In the genomic region with DNA sequence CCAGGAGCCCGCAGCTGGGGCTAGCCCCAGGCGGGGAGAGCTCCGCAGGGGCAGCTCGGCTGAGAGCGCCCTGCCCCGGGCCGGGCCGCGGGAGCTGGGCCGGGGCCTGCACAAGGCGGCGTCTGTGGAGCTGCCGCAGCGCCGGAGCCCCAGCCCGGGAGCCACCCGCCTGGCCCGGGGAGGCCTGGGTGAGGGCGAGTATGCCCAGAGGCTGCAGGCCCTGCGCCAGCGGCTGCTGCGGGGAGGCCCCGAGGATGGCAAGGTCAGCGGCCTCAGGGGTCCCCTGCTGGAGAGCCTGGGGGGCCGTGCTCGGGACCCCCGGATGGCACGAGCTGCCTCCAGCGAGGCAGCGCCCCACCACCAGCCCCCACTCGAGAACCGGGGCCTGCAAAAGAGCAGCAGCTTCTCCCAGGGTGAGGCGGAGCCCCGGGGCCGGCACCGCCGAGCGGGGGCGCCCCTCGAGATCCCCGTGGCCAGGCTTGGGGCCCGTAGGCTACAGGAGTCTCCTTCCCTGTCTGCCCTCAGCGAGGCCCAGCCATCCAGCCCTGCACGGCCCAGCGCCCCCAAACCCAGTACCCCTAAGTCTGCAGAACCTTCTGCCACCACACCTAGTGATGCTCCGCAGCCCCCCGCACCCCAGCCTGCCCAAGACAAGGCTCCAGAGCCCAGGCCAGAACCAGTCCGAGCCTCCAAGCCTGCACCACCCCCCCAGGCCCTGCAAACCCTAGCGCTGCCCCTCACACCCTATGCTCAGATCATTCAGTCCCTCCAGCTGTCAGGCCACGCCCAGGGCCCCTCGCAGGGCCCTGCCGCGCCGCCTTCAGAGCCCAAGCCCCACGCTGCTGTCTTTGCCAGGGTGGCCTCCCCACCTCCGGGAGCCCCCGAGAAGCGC, we compare ENCODE assay signal across 12 cellular contexts. TPM values are rescaled to one million over a fixed set of nuclear protein-coding genes. Genes with fewer than 3 reads are reported as not detected.
DNase-seq lines count a peak whose midpoint lies in the region; ATAC-seq and TF ChIP-seq lines count a peak whose summit lies in the region.
"Had no signal": no experiment of that assay in that cellular context is flagged by ENCODE, and none has a peak within 500 bp of the region (broad histone marks: within the 10 kb centered on the region; RNA-seq: fewer than 3 reads in every experiment).

No MANE protein-coding gene starts in this region.

- peak; percentile 47 to 55 for ATAC-seq in activated T-cell treated with anti-CD3 and anti-CD28 coated beads, Interleukin-2, amount 50 U/mL, for 4 hours
- ATAC-seq in left colon (peak; percentile 13), GM21367 (IDR thresholded peaks at IDR 0.05; ENCODE audit: unreplicated experiment) (no peak)
- ATAC-seq in stimulated activated memory B cell treated with anti-CD40 and anti-IgM and Interleukin-4, amounts not matched to agents 10 μg/mL and 1 μg/mL and 100 μg/mL, for 72 hours, result no peak

- H3K23me2 ChIP-seq in H9 (ENCODE audit: insufficient read length, low read depth, low read length, poor library complexity, severe bottlenecking), result no peaks in the 10 kb centered on the region

- H3K79me2 ChIP-seq in H9 (ENCODE audit: insufficient read depth, low read length), result no peaks in the 10 kb centered on the region

- H3K4me1 ChIP-seq in H9 (ENCODE audit: insufficient read depth, low read length), result peaks cover 2% of the 10 kb centered on the region

- H3K27ac Mint-ChIP-seq in H9, result no peak overlapping the region
- no peak overlapping the region for H3K27ac Mint-ChIP-seq in stimulated activated memory B cell treated with anti-CD40 and anti-IgM and Interleukin-4, amounts not matched to agents 10 μg/mL and 1 μg/mL and 100 μg/mL, for 72 hours

- intact Hi-C loops in left colon (cut with DNase I, micrococcal nuclease) (no loop called here), dorsolateral prefrontal cortex (cut with DNase I) (no loop called here)

- H3K23ac ChIP-seq in H9 (ENCODE audit: insufficient read length, low read depth, low read length), result no peak overlapping the region

- no peaks in the 10 kb centered on the region for H3K79me1 ChIP-seq in H9 (ENCODE audit: insufficient read depth, low read depth, low read length, poor library complexity, severe bottlenecking)

- H3K4me2 ChIP-seq in H9 (ENCODE audit: insufficient read depth, insufficient read length, low read length), result peak overlapping the region; percentile 37

- TF ChIP-seq CTCF in H9 (conservative IDR thresholded peaks at IDR 0.05), result no peak
- no peak for TF ChIP-seq CTCF in dorsolateral prefrontal cortex (IDR thresholded peaks at IDR 0.05 in 54 of 56, conservative IDR thresholded peaks at IDR 0.05 in 2 of 56; ENCODE audit: low read depth in 1 of 56, partially characterized antibody in 56 of 56)

- no peak overlapping the region for H3K9ac ChIP-seq in H9 (ENCODE audit: extremely low read depth, insufficient read length, low read length)

- H4K8ac ChIP-seq in H9 (replicated peaks; ENCODE audit: insufficient read length, low read depth, low read length), result no peak overlapping the region

- no peak overlapping the region for H2BK15ac ChIP-seq in H9 (ENCODE audit: low read depth, low read length)

- no peak overlapping the region for H4K91ac ChIP-seq in H9 (ENCODE audit: insufficient read length, low read depth, low read length)

- DNase-seq in H9 (no peak), left colon (no peak), dorsolateral prefrontal cortex (no peak), NCI-H187 treated with DMSO at 0.1 percent for 48 hours (lab: John Stamatoyannopoulos, UW) (no peak)
- no peak for DNase-seq in activated T-cell treated with anti-CD3 and anti-CD28 coated beads, Interleukin-2, amount 50 U/mL, for 4 hours
- DNase-seq: DMS153, IMR-90 had no signal

- H2BK5ac ChIP-seq in H9 (ENCODE audit: insufficient read length, low read length), result no peak overlapping the region

- peak overlapping the region in 29 of 59 donors; percentile 13 to 54 (median 35) for H3K4me3 ChIP-seq in dorsolateral prefrontal cortex

- H3K4ac ChIP-seq in H9 (ENCODE audit: low read depth, low read length), result no peak overlapping the region

- peak overlapping the region; percentile 36 to 75 for H3K4me3 Mint-ChIP-seq in H9
- peak overlapping the region; percentile 62 for H3K4me3 Mint-ChIP-seq in activated T-cell treated with anti-CD3 and anti-CD28 coated beads, Interleukin-2, amount 50 U/mL, for 4 hours
- peak overlapping the region; percentile 53 for H3K4me3 Mint-ChIP-seq in stimulated activated memory B cell treated with anti-CD40 and anti-IgM and Interleukin-4, amounts not matched to agents 10 μg/mL and 1 μg/mL and 100 μg/mL, for 72 hours

- H3K27ac ChIP-seq in H9 (ENCODE audit: insufficient read length, low read depth, low read length), result no peak overlapping the region
- H3K27ac ChIP-seq in dorsolateral prefrontal cortex, result no peak overlapping the region
- H3K27ac ChIP-seq: VCaP had no signal

- H4K20me1 ChIP-seq in H9 (ENCODE audit: control insufficient read depth, insufficient read depth, insufficient read length), result no peaks in the 10 kb centered on the region

- H3K56ac ChIP-seq in H9 (ENCODE audit: insufficient read length, low read depth, low read length), result no peak overlapping the region

- H3K36me3 Mint-ChIP-seq in H9 (ENCODE audit: insufficient read depth in 1 of 3, low read depth in 3 of 3), result peaks cover 0 to 4% (median 3%) of the 10 kb centered on the region in 3 experiments; a peak in 4 of 7 replicates
- H3K36me3 Mint-ChIP-seq in activated T-cell treated with anti-CD3 and anti-CD28 coated beads, Interleukin-2, amount 50 U/mL, for 4 hours (ENCODE audit: insufficient read depth), result no peaks in the 10 kb centered on the region
- H3K36me3 Mint-ChIP-seq in stimulated activated memory B cell treated with anti-CD40 and anti-IgM and Interleukin-4, amounts not matched to agents 10 μg/mL and 1 μg/mL and 100 μg/mL, for 72 hours, result no peaks in the 10 kb centered on the region

- no peak overlapping the region for H2AK5ac ChIP-seq in H9 (ENCODE audit: insufficient read length, low read length)

- peaks cover 30 to 40% of the 10 kb centered on the region in 2 experiments for H3K4me1 Mint-ChIP-seq in H9
- H3K4me1 Mint-ChIP-seq in activated T-cell treated with anti-CD3 and anti-CD28 coated beads, Interleukin-2, amount 50 U/mL, for 4 hours (ENCODE audit: low read depth), result peaks cover 2% of the 10 kb centered on the region
- H3K4me1 Mint-ChIP-seq in stimulated activated memory B cell treated with anti-CD40 and anti-IgM and Interleukin-4, amounts not matched to agents 10 μg/mL and 1 μg/mL and 100 μg/mL, for 72 hours, result no peaks in the 10 kb centered on the region

- no peak overlapping the region for H2BK120ac ChIP-seq in H9 (ENCODE audit: low read depth, low read length, poor library complexity, severe bottlenecking)

- H3K27me3 ChIP-seq in H9 (ENCODE audit: insufficient read depth, low read length), result peaks cover 19% of the 10 kb centered on the region; the same call in 1 of the 2 replicates
- peaks cover 0 to 32% (median 12%) of the 10 kb centered on the region in 45 donors for H3K27me3 ChIP-seq in dorsolateral prefrontal cortex

- H3T11ph ChIP-seq in H9 (ENCODE audit: low read length), result no peak overlapping the region

- H3K9me3 ChIP-seq in H9 (ENCODE audit: control insufficient read depth, low read depth, low read length), result no peaks in the 10 kb centered on the region

- H2BK20ac ChIP-seq in H9 (ENCODE audit: low read depth, low read length, poor library complexity, severe bottlenecking), result no peak overlapping the region

- no peaks in the 10 kb centered on the region for H3K9me3 Mint-ChIP-seq in H9
- H3K9me3 Mint-ChIP-seq in activated T-cell treated with anti-CD3 and anti-CD28 coated beads, Interleukin-2, amount 50 U/mL, for 4 hours, result no peaks in the 10 kb centered on the region
- H3K9me3 Mint-ChIP-seq in stimulated activated memory B cell treated with anti-CD40 and anti-IgM and Interleukin-4, amounts not matched to agents 10 μg/mL and 1 μg/mL and 100 μg/mL, for 72 hours, result no peaks in the 10 kb centered on the region

- no peak overlapping the region for H2AFZ ChIP-seq in H9 (ENCODE audit: low read length)

- no peak overlapping the region for H4K5ac ChIP-seq in H9 (ENCODE audit: insufficient read length, low read depth, low read length)

- H3K14ac ChIP-seq in H9 (ENCODE audit: insufficient read depth, low read length), result no peak overlapping the region

- H3K18ac ChIP-seq in H9 (ENCODE audit: insufficient read length, low read depth, low read length), result no peak overlapping the region

- WGBS in H9 (ENCODE audit: extremely low coverage, insufficient read length, low lambda C conversion rate), result no CpG with 5 or more reads among the region's 58 CpGs

- H3K27me3 Mint-ChIP-seq in H9 (ENCODE audit: low read depth), result peaks cover 50% of the 10 kb centered on the region
- peaks cover 47% of the 10 kb centered on the region for H3K27me3 Mint-ChIP-seq in activated T-cell treated with anti-CD3 and anti-CD28 coated beads, Interleukin-2, amount 50 U/mL, for 4 hours (ENCODE audit: low read depth)
- H3K27me3 Mint-ChIP-seq in stimulated activated memory B cell treated with anti-CD40 and anti-IgM and Interleukin-4, amounts not matched to agents 10 μg/mL and 1 μg/mL and 100 μg/mL, for 72 hours, result peaks cover 88% of the 10 kb centered on the region

- no peak overlapping the region for H2BK12ac ChIP-seq in H9 (ENCODE audit: insufficient read length, low read depth, low read length)

RNA-seq across cellular contexts. Expression of a gene that starts 15.0 kb away (rescaled TPM):
- total RNA-seq in H9 (2021) (32.0 and 34.5 TPM in 2 replicates), left colon (10 to 100 TPM; 44.8 to 56.1 TPM), dorsolateral prefrontal cortex (10 to 100 TPM; 13.8 to 39.8 (median 21.0) TPM)
- 10 to 100 TPM; 36.8 to 47.9 (median 46.7) TPM for total RNA-seq in activated T-cell treated with anti-CD3 and anti-CD28 coated beads, Interleukin-2, amount 50 U/mL, for 4 hours

RNA-seq across cellular contexts. Expression of a gene that starts 30.6 kb away (rescaled TPM):
- 0.37 and 0.42 TPM in 2 replicates for total RNA-seq in H9 (2021)
- under 1 TPM in 1 of 3 donors, not detected in 2; 0.08 TPM for total RNA-seq in activated T-cell treated with anti-CD3 and anti-CD28 coated beads, Interleukin-2, amount 50 U/mL, for 4 hours
- not detected for total RNA-seq in left colon
- total RNA-seq in dorsolateral prefrontal cortex, result 10 to 100 TPM in 7 of 120 experiments, 1 to 10 TPM in 113; 2.8 to 14.2 (median 6.5) TPM
- total RNA-seq: IMR-90, kidney epithelial cell, skeletal muscle tissue had no signal

RNA-seq across cellular contexts. Expression of a gene that starts 49.1 kb away (rescaled TPM):
- total RNA-seq in H9 (2021) (23.7 and 25.2 TPM in 2 replicates), left colon (10 to 100 TPM in 1 of 2 donors, 1 to 10 TPM in 1; 2.9 to 29.4 TPM), dorsolateral prefrontal cortex (100 to 1,000 TPM in 2 of 120 experiments, 10 to 100 TPM in 118; 32.9 to 106 (median 65.5) TPM)
- 1 to 10 TPM in 1 of 3 donors, under 1 TPM in 2; 0.74 to 2.1 (median 0.79) TPM for total RNA-seq in activated T-cell treated with anti-CD3 and anti-CD28 coated beads, Interleukin-2, amount 50 U/mL, for 4 hours

RNA-seq across cellular contexts. Expression of a gene that starts 59.9 kb away (rescaled TPM):
- total RNA-seq in H9 (2021), result 45.1 and 46.5 TPM in 2 replicates
- 10 to 100 TPM; 38.3 to 42.0 (median 40.3) TPM for total RNA-seq in activated T-cell treated with anti-CD3 and anti-CD28 coated beads, Interleukin-2, amount 50 U/mL, for 4 hours
- 10 to 100 TPM; 27.8 to 37.2 TPM for total RNA-seq in left colon
- 10 to 100 TPM; 28.8 to 59.4 (median 41.7) TPM for total RNA-seq in dorsolateral prefrontal cortex

Comparison
In these comparisons a context has a peak if more than half of its experiments do, and no peak if none do; other contexts are left out.
1. ATAC-seq: peak in activated T-cell treated with anti-CD3 and anti-CD28 coated beads, Interleukin-2, amount 50 U/mL, for 4 hours (2 of 2) and left colon (single experiment); none in stimulated activated memory B cell treated with anti-CD40 and anti-IgM and Interleukin-4, amounts not matched to agents 10 μg/mL and 1 μg/mL and 100 μg/mL, for 72 hours (single experiment) and GM21367 (single experiment).
2. Peak in every context shown above with its lines, with median percentiles within 50 percentile points of each other: H3K4me3 Mint-ChIP-seq.